Comparison of ENCODE assay signal across 8 cellular contexts in genomic region chr2:96116424-96116878, GRCh38. TPM values are rescaled to one million over a fixed set of nuclear protein-coding genes. Genes with fewer than 3 reads are reported as not detected.
DNase-seq lines count a peak whose midpoint lies in the region; TF ChIP-seq lines count a peak whose summit lies in the region.

ADRA2B (minus strand) TSS chr2:96116571; CDS start chr2:96116149, 422 bp downstream.

- H3K36me3 ChIP-seq in GM06990 (ENCODE audit: control insufficient read depth, insufficient read depth, low read length): no peaks in the 10 kb centered on the region
- H3K36me3 ChIP-seq in H7 (replicated peaks; ENCODE audit: control insufficient read depth, insufficient read depth, low read length): no peaks in the 10 kb centered on the region
- no peaks in the 10 kb centered on the region for H3K36me3 ChIP-seq in esophagus (ENCODE audit: control insufficient read depth in 2 of 2, insufficient read depth in 2 of 2, low read length in 1 of 2)
- no peaks in the 10 kb centered on the region for H3K36me3 ChIP-seq in neutrophil
- no peaks in the 10 kb centered on the region for H3K36me3 ChIP-seq in thyroid gland

- 0 to 1% methylated on average over 37 to 64 of the region's 64 CpGs for whole genome bisulfite sequencing in esophagus, 2 donors
- 0% methylated on average over 2 of the region's 64 CpGs; no CpG with 5 or more reads in 1 of the 2 donors for WGBS in thyroid gland, 2 donors

- intact Hi-C loops in thyroid gland (cut with DNase I): loop anchor here (10.0 kb wide), 1 partner anchor 92 kb away; no protein-coding TSS in a partner anchor

- H3K4me3 ChIP-seq in GM06990 (replicated peaks; ENCODE audit: low read depth, low read length): peak within 1 kb of the TSS; percentile 57
- peak within 1 kb of the TSS; percentile 61 for H3K4me3 ChIP-seq in H7 (ENCODE audit: insufficient read depth, low read depth, low read length)
- H3K4me3 ChIP-seq in esophagus (ENCODE audit: low read depth in 1 of 2, low read length in 2 of 2): peak within 1 kb of the TSS; percentile 58 to 66
- peak within 1 kb of the TSS; percentile 56 to 65 for H3K4me3 ChIP-seq in neutrophil (ENCODE audit: low read depth in 1 of 2, low read length in 1 of 2)
- H3K4me3 ChIP-seq in thyroid gland (replicated peaks in 1 of 3): peak within 1 kb of the TSS in 2 of 3 donors; percentile 29 to 35

- H3K9me3 ChIP-seq in esophagus (ENCODE audit: control insufficient read depth in 2 of 2, insufficient read depth in 1 of 2, low read depth in 1 of 2, low read length in 1 of 2) (peaks cover 0 to 9% of the 10 kb centered on the region in 2 donors), neutrophil (no peaks in the 10 kb centered on the region), thyroid gland (no peaks in the 10 kb centered on the region)

- DNase-seq in GM06990 (ENCODE audit: extremely low read depth, insufficient read length): peak; percentile 80
- peak; percentile 99 for DNase-seq in H7
- DNase-seq in NCI-H2171 treated with DMSO at 0.1 percent for 48 hours (lab: John Stamatoyannopoulos, UW): peak; percentile 64
- DNase-seq in activated CD8-positive, alpha-beta memory T cell treated with anti-CD3 and anti-CD28 coated beads, Interleukin-2, amount 50 U/mL, for 4 hours: peak; percentile 84
- DNase-seq in thyroid gland: peak; percentile 77 to 78
- DNase-seq in dedifferentiated amniotic fluid mesenchymal stem cell (ENCODE audit: extremely low spot score): no peak

- no peak for TF ChIP-seq POLR2A in thyroid gland (IDR thresholded peaks at IDR 0.05)

- H3K4me1 ChIP-seq in esophagus (ENCODE audit: control insufficient read depth in 2 of 2, insufficient read depth in 2 of 2, low read length in 1 of 2): peaks cover 3 to 8% of the 10 kb centered on the region in 2 donors
- H3K4me1 ChIP-seq in neutrophil (ENCODE audit: control insufficient read depth in 1 of 2, insufficient read depth in 1 of 2, low read depth in 1 of 2, low read length in 1 of 2): peaks cover 3 to 17% of the 10 kb centered on the region in 2 experiments
- H3K4me1 ChIP-seq in thyroid gland: peaks cover 5 to 11% of the 10 kb centered on the region in 2 donors

- H3K27me3 ChIP-seq in GM06990 (replicated peaks; ENCODE audit: control insufficient read depth, insufficient read depth, low read length) (no peaks in the 10 kb centered on the region; the same call in 1 of the 2 replicates), H7 (ENCODE audit: control insufficient read depth, insufficient read depth, low read length) (peaks cover 31% of the 10 kb centered on the region), esophagus (ENCODE audit: control insufficient read depth in 1 of 2, insufficient read depth in 2 of 2, low read length in 2 of 2) (no peaks in the 10 kb centered on the region), neutrophil (peaks cover 83% of the 10 kb centered on the region), thyroid gland (no peaks in the 10 kb centered on the region)

- H3K27ac ChIP-seq in esophagus (ENCODE audit: low read depth in 2 of 2, low read length in 1 of 2) (peak within 1 kb of the TSS in 1 of 2 donors; percentile 3), neutrophil (no peak within 1 kb of the TSS), thyroid gland (no peak within 1 kb of the TSS)

- TF ChIP-seq CTCF in GM06990 (IDR thresholded peaks at IDR 0.05; ENCODE audit: insufficient read depth, low read length, poor library complexity, severe bottlenecking) (no peak), neutrophil (IDR thresholded peaks at IDR 0.05) (no peak), thyroid gland (IDR thresholded peaks at IDR 0.05) (no peak)

RNA-seq across cellular contexts. Expression of gene ADRA2B, which starts in this region (rescaled TPM):
- total RNA-seq in H7 (2014; rRNA removed; shearing (Covaris generic)): 1.6 and 1.9 TPM in 2 replicates
- under 1 TPM; 0.27 to 0.98 TPM for polyA plus RNA-seq in esophagus
- 1 to 10 TPM in 2 of 4 donors, under 1 TPM in 2; 0.13 to 2.1 (median 1.0) TPM for total RNA-seq in thyroid gland
